ENCODE assay signal across 15 cellular contexts in genomic region chr5:122220498-122220897, GRCh38.
"Had no signal": no experiment of that assay in that cellular context is flagged by ENCODE, and none has a peak within 500 bp of the region (broad histone marks: within the 10 kb centered on the region; RNA-seq: fewer than 3 reads in every experiment).

No MANE protein-coding gene starts in this region.

- H3K36me3 ChIP-seq: cardiac muscle cell, thyroid gland, uterus had no signal

- H3K4me1 ChIP-seq: foreskin keratinocyte, thyroid gland, uterus had no signal

- H3K4me3 ChIP-seq: cardiac muscle cell, thyroid gland, uterus had no signal

- H3K27ac Mint-ChIP-seq: activated CD8-positive, alpha-beta T cell treated with anti-CD3 and anti-CD28 coated beads for 36 hours; natural killer cell; stimulated activated naive CD8-positive, alpha-beta T cell treated with anti-CD3 and anti-CD28 coated beads, Interleukin-15, Interleukin-2, amounts not matched to agents 100 ng/mL and 50 ng/mL, for 24 hours; T-cell had no signal

- H3K27ac ChIP-seq: cardiac muscle cell, foreskin keratinocyte, thyroid gland, uterus, VCaP had no signal

- H3K27me3 Mint-ChIP-seq: stimulated activated naive CD8-positive, alpha-beta T cell treated with anti-CD3 and anti-CD28 coated beads, Interleukin-15, Interleukin-2, amounts not matched to agents 100 ng/mL and 50 ng/mL, for 24 hours had no signal

- H3K4me3 Mint-ChIP-seq: activated CD8-positive, alpha-beta T cell treated with anti-CD3 and anti-CD28 coated beads for 36 hours; natural killer cell; stimulated activated naive CD8-positive, alpha-beta T cell treated with anti-CD3 and anti-CD28 coated beads, Interleukin-15, Interleukin-2, amounts not matched to agents 100 ng/mL and 50 ng/mL, for 24 hours; T-cell had no signal

- H3K36me3 Mint-ChIP-seq: natural killer cell, T-cell had no signal

- H3K4me1 Mint-ChIP-seq: natural killer cell, T-cell had no signal

- DNase-seq: activated CD4-positive, alpha-beta T cell treated with anti-CD3 and anti-CD28 coated beads for 4 hours; activated CD8-positive, alpha-beta memory T cell treated with anti-CD3 and anti-CD28 coated beads, Interleukin-2, amount 50 U/mL, for 48 hours; activated CD8-positive, alpha-beta T cell treated with anti-CD3 and anti-CD28 coated beads for 36 hours; activated naive CD4-positive, alpha-beta T cell treated with Interleukin-2 at 50 U/mL for 16 hours; foreskin keratinocyte; kidney; natural killer cell; stimulated activated CD4-positive, alpha-beta T cell treated with anti-CD3 and anti-CD28 coated beads, Interleukin-12 subunit alpha, Interleukin-12 subunit beta, amount 100 ng/mL, for 4 hours; T-cell; T1000; thyroid gland; uterus had no signal

- H3K9me3 ChIP-seq: thyroid gland, uterus had no signal

- ATAC-seq: activated CD8-positive, alpha-beta T cell treated with anti-CD3 and anti-CD28 coated beads for 36 hours; foreskin keratinocyte; natural killer cell; T-cell had no signal

- H3K27me3 ChIP-seq: cardiac muscle cell, thyroid gland, uterus had no signal
